In genomic region chr12:62817556-62818271, GRCh38 we compare ENCODE assay signal across 11 cellular contexts.
DNase-seq lines count a peak whose midpoint lies in the region; ATAC-seq, FAIRE-seq and TF ChIP-seq lines count a peak whose summit lies in the region.
"Had no signal": no experiment of that assay in that cellular context is flagged by ENCODE, and none has a peak within 500 bp of the region (broad histone marks: within the 10 kb centered on the region; RNA-seq: fewer than 3 reads in every experiment).

No MANE protein-coding gene starts in this region.

- no peaks in the 10 kb centered on the region for H3K36me3 ChIP-seq in fibroblast of lung (ENCODE audit: control insufficient read depth, insufficient read depth, low read length)

- H2AFZ ChIP-seq in fibroblast of lung (ENCODE audit: low read length): peak overlapping the region; percentile 54

- H3K9me3 ChIP-seq in fibroblast of lung (ENCODE audit: control insufficient read depth, insufficient read depth, low read depth, low read length): no peaks in the 10 kb centered on the region

- ATAC-seq in GM19351 (IDR thresholded peaks at IDR 0.05; ENCODE audit: unreplicated experiment): peak; percentile 37
- ATAC-seq: natural killer cell treated with Interleukin-12 subunit alpha and Interleukin-12 subunit beta and Interleukin-15 and Interleukin-18, amount 100 ng/mL, for 72 hours had no signal

- TF ChIP-seq CTCF in fibroblast of lung (conservative IDR thresholded peaks at IDR 0.05 in 1 of 2, IDR thresholded peaks at IDR 0.05 in 1 of 2; ENCODE audit: low read depth in 1 of 2, low read length in 2 of 2): peak in 1 of 2 donors; percentile 20

- H3K27me3 ChIP-seq in fibroblast of lung (ENCODE audit: control insufficient read depth, insufficient read depth, low read length): no peaks in the 10 kb centered on the region

- H4K20me1 ChIP-seq in fibroblast of lung (ENCODE audit: control insufficient read depth, extremely low read depth, insufficient read depth, low read length): no peaks in the 10 kb centered on the region

- no peak overlapping the region for H3K4me2 ChIP-seq in fibroblast of lung (ENCODE audit: extremely low read depth, insufficient read depth, low read length)

- peak overlapping the region in 2 of 4 experiments; percentile 33 to 40 for H3K4me3 ChIP-seq in fibroblast of lung (replicated peaks in 1 of 4; ENCODE audit: control extremely low read depth in 1 of 4, insufficient read depth in 1 of 4, low read depth in 3 of 4, low read length in 4 of 4)

- H3K9ac ChIP-seq in fibroblast of lung (ENCODE audit: insufficient read depth, low read length): no peak overlapping the region

- no peak for FAIRE-seq in frontal cortex (lab: Jason Lieb, UNC)

- no peak overlapping the region for H3K27ac ChIP-seq in fibroblast of lung (ENCODE audit: insufficient read depth, low read length)

- peak; percentile 70 for DNase-seq in RPMI8226
- DNase-seq in fibroblast of lung (ENCODE audit: low read depth in 2 of 2): peak; percentile 40 to 87
- DNase-seq in putamen (ENCODE audit: low spot score): peak; percentile 61
- DNase-seq in SIG-M5 (lab: John Stamatoyannopoulos, UW): no peak
- DNase-seq in SKM-1 treated with dmso at 0.1 percent for 144 hours (lab: John Stamatoyannopoulos, UW; ENCODE audit: unreplicated experiment): no peak
- DNase-seq in frontal cortex (ENCODE audit: low spot score in 2 of 2): no peak
- no peak for DNase-seq in MV-4-11 (lab: John Stamatoyannopoulos, UW)
- DNase-seq: activated B cell treated with CpG ODN at 0.5 μM for 24 hours, NCI-H1417 treated with DMSO at 0.1 percent for 48 hours had no signal

- H3K79me2 ChIP-seq in fibroblast of lung (ENCODE audit: control insufficient read depth, insufficient read depth, low read length): no peaks in the 10 kb centered on the region

- no peaks in the 10 kb centered on the region for H3K4me1 ChIP-seq in fibroblast of lung (ENCODE audit: control insufficient read depth, extremely low read depth, insufficient read depth, low read length)

Comparison
In these comparisons a context has a peak if more than half of its experiments do, and no peak if none do; other contexts are left out.
1. DNase-seq: peak in RPMI8226 (single experiment), fibroblast of lung (2 of 2) and putamen (single experiment); none in SIG-M5 (single experiment), SKM-1 treated with dmso at 0.1 percent for 144 hours (single experiment), frontal cortex (0 of 2) and MV-4-11 (single experiment).